24 cellular contexts compared by ENCODE assay signal in genomic region chr1:205491794-205492193, GRCh38. TPM values are rescaled to one million over a fixed set of nuclear protein-coding genes. Genes with fewer than 3 reads are reported as not detected.
"Had no signal": no experiment of that assay in that cellular context is flagged by ENCODE, and none has a peak within 500 bp of the region (broad histone marks: within the 10 kb centered on the region; RNA-seq: fewer than 3 reads in every experiment).

No MANE protein-coding gene starts in this region.

- H3K4me3 ChIP-seq: smooth muscle cell, transverse colon had no signal

- FAIRE-seq: frontal cortex had no signal

- H3K4me3 Mint-ChIP-seq: activated CD4-positive, alpha-beta memory T cell treated with anti-CD3 and anti-CD28 coated beads for 36 hours; activated naive CD4-positive, alpha-beta T cell treated with anti-CD3 and anti-CD28 coated beads for 36 hours; activated T-cell treated with anti-CD3 and anti-CD28 coated beads, Interleukin-2, amount 50 U/mL, for 72 hours; nephron; stimulated activated naive B cell treated with anti-CD40 and anti-IgM and Interleukin-4, amounts not matched to agents 10 μg/mL and 1 μg/mL and 100 μg/mL, for 72 hours had no signal

- H3K27ac ChIP-seq: brain microvascular endothelial cell had no signal

- H3K27me3 ChIP-seq: transverse colon had no signal

- DNase-seq: activated CD4-positive, alpha-beta memory T cell treated with anti-CD3 and anti-CD28 coated beads for 36 hours; activated CD4-positive, alpha-beta T cell treated with anti-CD3 and anti-CD28 coated beads for 4 hours; activated CD4-positive, CD25-positive, alpha-beta regulatory T cell; activated effector memory CD4-positive, alpha-beta T cell treated with Interleukin-2 at 50 U/mL for 16 hours; activated naive CD4-positive, alpha-beta T cell treated with anti-CD3 and anti-CD28 coated beads for 36 hours; activated T-cell treated with anti-CD3 and anti-CD28 coated beads, Interleukin-2, amount 50 U/mL, for 72 hours; amygdala; brain microvascular endothelial cell; caudate nucleus; dermis blood vessel endothelial cell; effector CD8-positive, alpha-beta T cell; hippocampal formation; left colon; mesenchymal stem cell; occipital lobe; stimulated activated CD4-positive, alpha-beta T cell treated with anti-CD3 and anti-CD28 coated beads, Interleukin-15, amount 100 ng/mL, for 24 hours; stimulated activated naive B cell treated with anti-CD40 and anti-IgM and Interleukin-4, amounts not matched to agents 10 μg/mL and 1 μg/mL and 100 μg/mL, for 72 hours; T-helper 1 cell; transverse colon had no signal

- H3K9me3 ChIP-seq: transverse colon had no signal

- H3K4me2 ChIP-seq: smooth muscle cell had no signal

- H3K36me3 Mint-ChIP-seq: activated CD4-positive, alpha-beta memory T cell treated with anti-CD3 and anti-CD28 coated beads for 36 hours; stimulated activated naive B cell treated with anti-CD40 and anti-IgM and Interleukin-4, amounts not matched to agents 10 μg/mL and 1 μg/mL and 100 μg/mL, for 72 hours had no signal

- H3K27ac Mint-ChIP-seq: activated CD4-positive, alpha-beta memory T cell treated with anti-CD3 and anti-CD28 coated beads for 36 hours; activated naive CD4-positive, alpha-beta T cell treated with anti-CD3 and anti-CD28 coated beads for 36 hours; activated T-cell treated with anti-CD3 and anti-CD28 coated beads, Interleukin-2, amount 50 U/mL, for 72 hours; nephron; stimulated activated naive B cell treated with anti-CD40 and anti-IgM and Interleukin-4, amounts not matched to agents 10 μg/mL and 1 μg/mL and 100 μg/mL, for 72 hours had no signal

- H3K9me3 Mint-ChIP-seq: activated CD4-positive, alpha-beta memory T cell treated with anti-CD3 and anti-CD28 coated beads for 36 hours; activated naive CD4-positive, alpha-beta T cell treated with anti-CD3 and anti-CD28 coated beads for 36 hours; activated T-cell treated with anti-CD3 and anti-CD28 coated beads, Interleukin-2, amount 50 U/mL, for 72 hours; nephron; stimulated activated naive B cell treated with anti-CD40 and anti-IgM and Interleukin-4, amounts not matched to agents 10 μg/mL and 1 μg/mL and 100 μg/mL, for 72 hours had no signal

- H3K36me3 ChIP-seq: brain microvascular endothelial cell, transverse colon had no signal

RNA-seq across cellular contexts. Expression of gene BLACAT1, which starts 35.9 kb away (rescaled TPM):
- total RNA-seq: dermis blood vessel endothelial cell, mononuclear cell, myocyte had no signal
